In genomic region chr7:133126422-133126821, GRCh38 we compare ENCODE assay signal across 15 cellular contexts. TPM values are rescaled to one million over a fixed set of nuclear protein-coding genes. Genes with fewer than 3 reads are reported as not detected.
DNase-seq lines count a peak whose midpoint lies in the region; ATAC-seq and TF ChIP-seq lines count a peak whose summit lies in the region.
"Had no signal": no experiment of that assay in that cellular context is flagged by ENCODE, and none has a peak within 500 bp of the region (broad histone marks: within the 10 kb centered on the region; RNA-seq: fewer than 3 reads in every experiment).

No MANE protein-coding gene starts in this region.

- H3K4me2 ChIP-seq in GM23338 = no peak overlapping the region

- no peaks in the 10 kb centered on the region for H3K9me3 Mint-ChIP-seq in GM23338

- H3K4me1 ChIP-seq in BE2C (peaks cover 16% of the 10 kb centered on the region), GM23338 (ENCODE audit: insufficient read depth) (no peaks in the 10 kb centered on the region)

- no peaks in the 10 kb centered on the region for H3K36me3 Mint-ChIP-seq in GM23338 (ENCODE audit: low read depth)

- H3F3A ChIP-seq in GM23338 (replicated peaks; ENCODE audit: low read depth) = no peaks in the 10 kb centered on the region

- H3K27me3 Mint-ChIP-seq in GM23338 (ENCODE audit: insufficient read depth, low read depth, poor library complexity) = peaks cover 2% of the 10 kb centered on the region

- H3K4me3 Mint-ChIP-seq in GM23338 = no peak overlapping the region
- H3K4me3 Mint-ChIP-seq: CD4-positive, alpha-beta T cell had no signal

- no peak overlapping the region for H3K27ac Mint-ChIP-seq in GM23338
- H3K27ac Mint-ChIP-seq: CD4-positive, alpha-beta T cell had no signal

- H3K27ac ChIP-seq in GM23338 (ENCODE audit: low read depth) = 0 out of 2 replicates have a peak overlapping the region, but pooled peaks have one; percentile 12
- H3K27ac ChIP-seq: C4-2B had no signal

- ATAC-seq in GM23338 (no peak), SK-N-SH treated with all-trans-retinoic acid at 6 μM for 48 hours (no peak), HG02610 (IDR thresholded peaks at IDR 0.05; ENCODE audit: unreplicated experiment) (no peak)
- ATAC-seq: HCT116 had no signal

- H3K4me3 ChIP-seq in BE2C (ENCODE audit: low read depth, low read length) = no peak overlapping the region
- H3K4me3 ChIP-seq in GM23338 = no peak overlapping the region

- peaks cover 7% of the 10 kb centered on the region; the same call in 1 of the 2 replicates for H3K9me2 ChIP-seq in GM23338 (ENCODE audit: insufficient read depth)

- no peaks in the 10 kb centered on the region for H3K79me2 ChIP-seq in GM23338 (replicated peaks; ENCODE audit: insufficient read depth)

- TF ChIP-seq CTCF in BE2C (IDR thresholded peaks at IDR 0.05; ENCODE audit: low read depth, low read length) = no peak
- no peak for TF ChIP-seq CTCF in GM23338 (conservative IDR thresholded peaks at IDR 0.05; ENCODE audit: low read depth in 2 of 2)

- no peaks in the 10 kb centered on the region for H3K27me3 ChIP-seq in BE2C
- H3K27me3 ChIP-seq in GM23338 (ENCODE audit: insufficient read depth) = no peaks in the 10 kb centered on the region

- H3K36me3 ChIP-seq in BE2C (no peaks in the 10 kb centered on the region), GM23338 (ENCODE audit: insufficient read depth) (no peaks in the 10 kb centered on the region; the same call in 1 of the 2 replicates)

- H3K9me3 ChIP-seq in BE2C = no peaks in the 10 kb centered on the region

- peaks cover 5% of the 10 kb centered on the region for H3K4me1 Mint-ChIP-seq in GM23338

- peak overlapping the region; percentile 20; the same call in 1 of the 2 replicates for H2AFZ ChIP-seq in GM23338

- H4K20me1 ChIP-seq in GM23338 (replicated peaks; ENCODE audit: insufficient read depth) = no peaks in the 10 kb centered on the region

- peak; percentile 51 for DNase-seq in BE2C
- no peak for DNase-seq in GM23338 (ENCODE audit: low spot score)
- DNase-seq in left kidney (ENCODE audit: low read depth, low spot score) = peak; percentile 35
- no peak for DNase-seq in cerebellar nuclear complex (lab: John Stamatoyannopoulos, UW)
- DNase-seq: ACHN; CD4-positive, alpha-beta T cell; DMS153; DMS79; GDM1; GOT3; H7 had no signal

TF ChIP-seq in GM23338, 12 proteins besides CTCF, POLR2A, EP300 and RAD21 (continues in another document):
- TF ChIP-seq ETS1 (IDR thresholded peaks at IDR 0.05) = no peak
- TF ChIP-seq ZNF114 (CRISPR knock-in tag; IDR thresholded peaks at IDR 0.05) = no peak
- no peak for TF ChIP-seq JUNB (IDR thresholded peaks at IDR 0.05; ENCODE audit: unreplicated experiment)
- no peak for TF ChIP-seq ZNF331 (CRISPR knock-in tag; IDR thresholded peaks at IDR 0.05; ENCODE audit: low read depth)
- TF ChIP-seq POLR2AphosphoS5 (IDR thresholded peaks at IDR 0.05; ENCODE audit: low read depth) = no peak
- TF ChIP-seq REST (IDR thresholded peaks at IDR 0.05; ENCODE audit: unreplicated experiment) = no peak
- TF ChIP-seq EZH2phosphoT487 (IDR thresholded peaks at IDR 0.05; ENCODE audit: unreplicated experiment) = no peak
- TF ChIP-seq CREB1 (CRISPR knock-in tag; IDR thresholded peaks at IDR 0.05; ENCODE audit: low read depth) = no peak
- no peak for TF ChIP-seq NANOG (IDR thresholded peaks at IDR 0.05; ENCODE audit: borderline replicate concordance)
- TF ChIP-seq STAT1 (IDR thresholded peaks at IDR 0.05; ENCODE audit: unreplicated experiment) = no peak

TF ChIP-seq in SK-N-SH treated with all-trans-retinoic acid at 6 μM for 48 hours, 23 proteins besides CTCF, POLR2A, EP300 and RAD21 (continues in another document):
- TF ChIP-seq BACH2 (CRISPR knock-in tag; IDR thresholded peaks at IDR 0.05; ENCODE audit: borderline replicate concordance) (0 out of 2 replicates have a peak, but pooled peaks have one; percentile 36), ZNF565 (CRISPR knock-in tag; conservative IDR thresholded peaks at IDR 0.05; ENCODE audit: low read depth) (no peak), TCF4 (CRISPR knock-in tag; IDR thresholded peaks at IDR 0.05; ENCODE audit: borderline replicate concordance) (no peak; the same call in 1 of the 2 replicates), ARNTL (CRISPR knock-in tag; IDR thresholded peaks at IDR 0.05; ENCODE audit: borderline replicate concordance, low read depth) (no peak), CSDC2 (CRISPR knock-in tag; IDR thresholded peaks at IDR 0.05) (no peak), ZC3H10 (CRISPR knock-in tag; IDR thresholded peaks at IDR 0.05) (no peak), CSRNP3 (CRISPR knock-in tag; IDR thresholded peaks at IDR 0.05) (no peak), POU6F1 (CRISPR knock-in tag; IDR thresholded peaks at IDR 0.05; ENCODE audit: borderline replicate concordance, low read depth) (no peak), TOX (CRISPR knock-in tag; IDR thresholded peaks at IDR 0.05; ENCODE audit: borderline replicate concordance) (no peak), ISL1 (CRISPR knock-in tag; IDR thresholded peaks at IDR 0.05) (no peak), ZNF8 (CRISPR knock-in tag; IDR thresholded peaks at IDR 0.05) (no peak), TSHZ2 (CRISPR knock-in tag; IDR thresholded peaks at IDR 0.05) (no peak), ZFP30 (CRISPR knock-in tag; IDR thresholded peaks at IDR 0.05) (no peak), ZNF70 (CRISPR knock-in tag; IDR thresholded peaks at IDR 0.05) (no peak), RARB (CRISPR knock-in tag; IDR thresholded peaks at IDR 0.05) (no peak), SNAI2 (CRISPR knock-in tag; IDR thresholded peaks at IDR 0.05) (0 out of 2 replicates have a peak, but pooled peaks have one; percentile 51), GLIS3 (CRISPR knock-in tag; IDR thresholded peaks at IDR 0.05) (no peak), OSR1 (CRISPR knock-in tag; IDR thresholded peaks at IDR 0.05) (no peak), ZFP3 (CRISPR knock-in tag; IDR thresholded peaks at IDR 0.05) (no peak)

RNA-seq across cellular contexts. Expression of gene CHCHD3, which starts 44.5 kb away (rescaled TPM):
- polyA plus RNA-seq in BE2C (2012; ENCODE audit: insufficient read depth, insufficient read length, low read depth) = 113 TPM
- 127 and 131 TPM in 2 replicates for total RNA-seq in GM23338 (2014; rRNA removed; shearing (Covaris generic))
- polyA plus RNA-seq in GM23338 (2016; fragmentation: Nextera tagmentation; extraction: Ambion mirVana) = 84.5 and 107 TPM in 2 replicates

Comparison
In these comparisons a context has a peak if more than half of its experiments do, and no peak if none do; other contexts are left out.
1. DNase-seq: peak in BE2C (single experiment) and left kidney (single experiment); none in GM23338 (single experiment) and cerebellar nuclear complex (0 of 2).